25 cellular contexts compared by ENCODE assay signal in the genomic region with DNA sequence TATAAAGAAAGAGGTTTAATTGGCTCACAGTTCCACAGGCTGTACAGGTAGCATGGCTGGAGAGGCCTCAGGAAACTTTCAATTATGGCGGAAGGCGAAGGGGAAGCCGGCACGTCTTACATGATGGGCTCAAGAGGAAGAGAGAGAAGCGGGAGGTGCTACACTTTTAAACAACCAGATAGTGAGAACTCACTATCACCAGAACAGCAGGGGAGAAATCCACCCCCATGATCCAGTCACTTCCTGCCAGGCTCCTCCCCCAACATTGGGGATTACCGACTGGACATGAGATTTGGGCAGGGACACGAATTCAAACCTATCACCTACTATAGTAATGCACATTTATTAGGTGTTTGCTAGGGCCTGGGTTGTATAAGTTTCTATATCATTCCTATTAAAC.
"Had no signal": no experiment of that assay in that cellular context is flagged by ENCODE, and none has a peak within 500 bp of the region (broad histone marks: within the 10 kb centered on the region; RNA-seq: fewer than 3 reads in every experiment).

No MANE protein-coding gene starts in this region.

- H3K4me1 ChIP-seq: prostate gland, upper lobe of left lung had no signal

- H3K4me1 Mint-ChIP-seq: activated B cell treated with CpG ODN at 0.5 μM for 24 hours; activated CD4-positive, alpha-beta T cell treated with anti-CD3 and anti-CD28 coated beads for 36 hours; activated naive CD8-positive, alpha-beta T cell treated with anti-CD3 and anti-CD28 coated beads, Interleukin-2, amount 50 U/mL, for 24 hours; memory B cell had no signal

- ATAC-seq: activated CD4-positive, alpha-beta T cell treated with anti-CD3 and anti-CD28 coated beads for 36 hours; activated naive CD8-positive, alpha-beta T cell treated with anti-CD3 and anti-CD28 coated beads, Interleukin-2, amount 50 U/mL, for 24 hours; esophagus mucosa; left ventricle myocardium superior; mucosa of descending colon; SK-N-SH treated with all-trans-retinoic acid at 6 μM for 48 hours had no signal

- H3K4me3 Mint-ChIP-seq: activated B cell treated with CpG ODN at 0.5 μM for 24 hours; activated CD4-positive, alpha-beta T cell treated with anti-CD3 and anti-CD28 coated beads for 36 hours; activated naive CD8-positive, alpha-beta T cell treated with anti-CD3 and anti-CD28 coated beads, Interleukin-2, amount 50 U/mL, for 24 hours; memory B cell had no signal

- H3K36me3 ChIP-seq: ovary, prostate gland had no signal

- H3K9me3 Mint-ChIP-seq: activated B cell treated with CpG ODN at 0.5 μM for 24 hours; activated naive CD8-positive, alpha-beta T cell treated with anti-CD3 and anti-CD28 coated beads, Interleukin-2, amount 50 U/mL, for 24 hours; memory B cell had no signal

- DNase-seq: activated B cell treated with CpG ODN at 0.5 μM for 24 hours; activated CD4-positive, alpha-beta T cell treated with anti-CD3 and anti-CD28 coated beads for 36 hours; activated CD4-positive, alpha-beta T cell treated with anti-CD3 and anti-CD28 coated beads, Interleukin-2, amount 50 U/mL, for 4 hours; activated gamma-delta T cell; activated naive CD4-positive, alpha-beta T cell treated with anti-CD3 and anti-CD28 coated beads, Interleukin-2, amount 50 U/mL, for 16 hours; activated naive CD8-positive, alpha-beta T cell treated with anti-CD3 and anti-CD28 coated beads, Interleukin-2, amount 50 U/mL, for 24 hours; dermis blood vessel endothelial cell; effector CD8-positive, alpha-beta T cell; glutamatergic neuron; hypothalamus; left ventricle myocardium superior; mucosa of descending colon; ovary; stimulated activated CD4-positive, alpha-beta T cell treated with anti-CD3 and anti-CD28 coated beads, Interleukin-2, amount 100 ng/mL, for 48 hours; stimulated activated CD8-positive, alpha-beta memory T cell treated with anti-CD3 and anti-CD28 coated beads, Interleukin-4, amount 100 ng/mL, for 48 hours; stimulated activated naive CD4-positive, alpha-beta T cell; T-helper 9 cell; upper lobe of left lung had no signal

- H3K9me3 ChIP-seq: body of pancreas, mucosa of descending colon, ovary, prostate gland, thoracic aorta, upper lobe of left lung had no signal

- H3K27ac ChIP-seq: cardiac muscle cell, ovary, prostate gland, thoracic aorta, upper lobe of left lung had no signal

- H3K27me3 Mint-ChIP-seq: activated B cell treated with CpG ODN at 0.5 μM for 24 hours; activated CD4-positive, alpha-beta T cell treated with anti-CD3 and anti-CD28 coated beads for 36 hours; activated naive CD8-positive, alpha-beta T cell treated with anti-CD3 and anti-CD28 coated beads, Interleukin-2, amount 50 U/mL, for 24 hours; memory B cell had no signal

- H3K27me3 ChIP-seq: body of pancreas, cardiac muscle cell, ovary, upper lobe of left lung had no signal

- H3K4me3 ChIP-seq: body of pancreas, cardiac muscle cell, mucosa of descending colon, ovary, prostate gland, thoracic aorta, upper lobe of left lung had no signal

- H3K27ac Mint-ChIP-seq: activated B cell treated with CpG ODN at 0.5 μM for 24 hours; activated CD4-positive, alpha-beta T cell treated with anti-CD3 and anti-CD28 coated beads for 36 hours; activated naive CD8-positive, alpha-beta T cell treated with anti-CD3 and anti-CD28 coated beads, Interleukin-2, amount 50 U/mL, for 24 hours; memory B cell had no signal
